8 cellular contexts compared by ENCODE assay signal in the genomic region with DNA sequence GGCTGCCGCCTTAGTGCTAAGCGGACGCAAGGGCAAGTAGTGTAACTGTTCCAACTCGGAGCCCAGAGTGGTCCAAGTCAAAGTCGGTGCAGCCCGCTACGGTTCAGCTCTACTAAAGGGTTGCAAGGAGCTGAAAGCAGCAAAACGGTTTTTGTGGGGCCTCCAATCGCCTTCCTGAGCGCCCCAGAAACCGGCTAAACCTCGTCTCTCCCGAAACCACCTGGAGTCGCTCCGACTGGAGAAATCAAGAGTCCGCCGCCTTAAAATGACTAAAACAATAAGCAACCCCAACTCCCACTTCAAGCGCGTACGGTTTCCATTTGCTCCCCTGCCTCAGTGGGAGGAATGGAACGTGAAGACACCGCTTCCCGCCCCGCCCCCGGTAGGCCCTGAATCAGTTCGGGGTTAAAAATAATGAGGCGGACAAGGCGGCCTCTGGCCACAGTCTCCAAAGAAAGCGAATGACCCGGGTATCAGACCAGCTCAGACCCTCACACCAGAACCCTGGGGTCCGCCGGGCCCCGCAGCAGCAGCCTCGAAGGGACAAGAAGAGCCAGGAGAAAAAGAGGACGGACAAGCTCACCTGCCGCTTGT. TPM values are rescaled to one million over a fixed set of nuclear protein-coding genes. Genes with fewer than 3 reads are reported as not detected.
DNase-seq lines count a peak whose midpoint lies in the region; TF ChIP-seq lines count a peak whose summit lies in the region.

No MANE protein-coding gene starts in this region.

- no peaks in the 10 kb centered on the region for H3K36me3 ChIP-seq in uterus

- TF ChIP-seq CTCF in LNCaP clone FGC (IDR thresholded peaks at IDR 0.05; ENCODE audit: control insufficient read depth, extremely low read depth, insufficient read depth): no peak
- no peak for TF ChIP-seq CTCF in fibroblast of villous mesenchyme (IDR thresholded peaks at IDR 0.05; ENCODE audit: insufficient read depth, low read depth, low read length)
- TF ChIP-seq CTCF in uterus (IDR thresholded peaks at IDR 0.05): no peak

- intact Hi-C loops in uterus (cut with DNase I; ENCODE audit: low total_unique reads): no loop called here

- peak; percentile 37 to 51 for DNase-seq in activated CD4-positive, alpha-beta T cell treated with anti-CD3 and anti-CD28 coated beads for 24 hours (ENCODE audit: low read depth in 2 of 2)
- DNase-seq in activated CD4-positive, alpha-beta T cell treated with anti-CD3 and anti-CD28 coated beads for 1 hour: no peak
- no peak for DNase-seq in LNCaP clone FGC (ENCODE audit: low read depth)
- peak; percentile 48 for DNase-seq in activated T-cell treated with anti-CD3 and anti-CD28 coated beads for 48 hours (ENCODE audit: low read depth)
- peak; percentile 39 for DNase-seq in fibroblast of villous mesenchyme (ENCODE audit: low read depth)
- DNase-seq in occipital lobe (lab: John Stamatoyannopoulos, UW): peak; percentile 51
- no peak for DNase-seq in uterus
- no peak for DNase-seq in NCI-H2196 (lab: John Stamatoyannopoulos, UW; ENCODE audit: unreplicated experiment)

- H3K4me3 ChIP-seq in LNCaP clone FGC (ENCODE audit: low read depth, low read length) (peak overlapping the region; percentile 99), fibroblast of villous mesenchyme (ENCODE audit: low read depth, low read length) (peak overlapping the region; percentile 95), uterus (peak overlapping the region; percentile 72 to 79)

- H3K9me3 ChIP-seq in uterus: no peaks in the 10 kb centered on the region

- H3K27ac ChIP-seq in uterus: peak overlapping the region; percentile 86 to 95

- H3K4me1 ChIP-seq in uterus: peaks cover 0 to 3% of the 10 kb centered on the region in 2 donors

- H3K27me3 ChIP-seq in uterus: no peaks in the 10 kb centered on the region

- TF ChIP-seq POLR2A in uterus (IDR thresholded peaks at IDR 0.05): no peak

RNA-seq across cellular contexts. Expression of gene SEC11A, which starts 0.4 kb away (rescaled TPM):
- total RNA-seq in fibroblast of villous mesenchyme (170 and 225 TPM in 2 replicates), occipital lobe (68.9 TPM), uterus (100 to 1,000 TPM; 117 to 261 (median 204) TPM)

RNA-seq across cellular contexts. Expression of gene ZNF592, which starts 32.9 kb away (rescaled TPM):
- total RNA-seq in fibroblast of villous mesenchyme (9.7 and 11.2 TPM in 2 replicates), occipital lobe (6.4 TPM), uterus (10 to 100 TPM in 2 of 4 donors, 1 to 10 TPM in 2; 4.7 to 48.2 (median 11.7) TPM)

RNA-seq across cellular contexts. Expression of gene NMB, which starts 57.5 kb away (rescaled TPM):
- total RNA-seq in fibroblast of villous mesenchyme: 1.7 and 1.9 TPM in 2 replicates
- total RNA-seq in occipital lobe: 1.9 TPM
- total RNA-seq in uterus: 10 to 100 TPM in 1 of 4 donors, 1 to 10 TPM in 3; 3.1 to 10.5 (median 7.4) TPM

Comparison
In these comparisons a context has a peak if more than half of its experiments do, and no peak if none do; other contexts are left out.
1. DNase-seq: peak in activated CD4-positive, alpha-beta T cell treated with anti-CD3 and anti-CD28 coated beads for 24 hours (2 of 2), activated T-cell treated with anti-CD3 and anti-CD28 coated beads for 48 hours (single experiment), fibroblast of villous mesenchyme (single experiment) and occipital lobe (single experiment); none in activated CD4-positive, alpha-beta T cell treated with anti-CD3 and anti-CD28 coated beads for 1 hour (single experiment), LNCaP clone FGC (single experiment), uterus (0 of 2) and NCI-H2196 (single experiment).
2. Peak in every context shown above with its lines, with median percentiles within 50 percentile points of each other: H3K4me3 ChIP-seq.